8 cellular contexts compared by ENCODE assay signal in the genomic region with DNA sequence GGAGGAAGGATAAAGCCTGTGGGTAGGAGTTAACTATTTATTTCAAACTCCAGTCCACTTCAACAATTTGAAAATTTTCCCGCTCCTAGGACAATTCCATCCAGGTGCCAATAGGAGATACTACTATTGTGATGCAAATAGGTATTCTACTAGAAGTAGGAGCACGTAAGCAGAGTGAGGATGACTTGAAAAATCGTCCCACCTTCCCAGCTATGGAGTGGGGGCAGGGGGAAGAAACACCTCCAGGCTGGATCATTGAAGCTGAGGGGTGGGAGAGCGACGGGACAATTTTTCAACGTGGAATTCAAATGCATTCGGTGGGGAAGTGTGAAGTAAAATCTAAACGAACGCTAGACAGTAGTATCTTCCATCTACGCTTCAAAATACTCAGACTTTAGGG. TPM values are rescaled to one million over a fixed set of nuclear protein-coding genes. Genes with fewer than 3 reads are reported as not detected.
DNase-seq lines count a peak whose midpoint lies in the region; ATAC-seq and TF ChIP-seq lines count a peak whose summit lies in the region.

No MANE protein-coding gene starts in this region.

- peak overlapping the region; percentile 87 for H3K4me2 ChIP-seq in trophoblast cell (ENCODE audit: low read length)

- peak overlapping the region; percentile 94 for H4K8ac ChIP-seq in trophoblast cell (ENCODE audit: low read depth, low read length)

- H3K36me3 ChIP-seq in CD8-positive, alpha-beta memory T cell (ENCODE audit: insufficient read depth, low read length) = no peaks in the 10 kb centered on the region
- H3K36me3 ChIP-seq in RWPE2 (ENCODE audit: low read depth) (no peaks in the 10 kb centered on the region), trophoblast cell (ENCODE audit: control insufficient read depth in 1 of 2, insufficient read depth in 2 of 2, low read length in 2 of 2) (peaks cover under 1 to 3% of the 10 kb centered on the region in 2 experiments)

- peaks cover 10% of the 10 kb centered on the region for H3K79me2 ChIP-seq in trophoblast cell (ENCODE audit: control insufficient read depth, insufficient read depth, low read length, poor library complexity)

- TF ChIP-seq CTCF in RWPE2 (IDR thresholded peaks at IDR 0.05; ENCODE audit: poor library complexity, severe bottlenecking) (no peak), fibroblast of pulmonary artery (IDR thresholded peaks at IDR 0.05; ENCODE audit: low read length, missing control alignments) (no peak)

- ATAC-seq in RWPE2 (ENCODE audit: low read depth) (no peak), HG03354 (IDR thresholded peaks at IDR 0.05; ENCODE audit: poor library complexity, severe bottlenecking, unreplicated experiment) (no peak), HG03135 (IDR thresholded peaks at IDR 0.05; ENCODE audit: unreplicated experiment) (no peak)

- H3K36me3 Mint-ChIP-seq in CD8-positive, alpha-beta memory T cell = no peaks in the 10 kb centered on the region

- peak overlapping the region; percentile 95 for H3K14ac ChIP-seq in trophoblast cell (ENCODE audit: low read length)

- no peak overlapping the region for H3K18ac ChIP-seq in trophoblast cell (ENCODE audit: low read length)

- H2BK5ac ChIP-seq in trophoblast cell (ENCODE audit: low read depth, low read length, poor library complexity) = peak overlapping the region; percentile 78

- peak overlapping the region; percentile 95 for H4K91ac ChIP-seq in trophoblast cell (ENCODE audit: low read depth, low read length)

- no peaks in the 10 kb centered on the region for H3K4me1 ChIP-seq in CD8-positive, alpha-beta memory T cell (ENCODE audit: insufficient read depth, low read length)
- peaks cover 6% of the 10 kb centered on the region for H3K4me1 ChIP-seq in RWPE2 (ENCODE audit: insufficient read depth, poor library complexity, severe bottlenecking)
- peaks cover 3 to 7% of the 10 kb centered on the region in 2 experiments for H3K4me1 ChIP-seq in trophoblast cell (ENCODE audit: control insufficient read depth in 1 of 2, insufficient read depth in 2 of 2, low read length in 2 of 2)

- peaks cover 9 to 12% (median 11%) of the 10 kb centered on the region in 3 donors for H3K4me1 Mint-ChIP-seq in CD8-positive, alpha-beta memory T cell

- H3K4ac ChIP-seq in trophoblast cell (ENCODE audit: low read depth, low read length) = no peak overlapping the region

- WGBS in trophoblast cell (ENCODE audit: extremely low coverage, insufficient coverage, insufficient read length) = no CpG with 5 or more reads among the region's 10 CpGs

- H3K27ac Mint-ChIP-seq in CD8-positive, alpha-beta memory T cell = peak overlapping the region in 2 of 8 donors; percentile 5 to 87

- H3K27me3 ChIP-seq in CD8-positive, alpha-beta memory T cell (ENCODE audit: insufficient read depth, low read length, poor library complexity, severe bottlenecking) = no peaks in the 10 kb centered on the region
- H3K27me3 ChIP-seq in RWPE2 (ENCODE audit: insufficient read depth, poor library complexity, severe bottlenecking) = no peaks in the 10 kb centered on the region
- no peaks in the 10 kb centered on the region for H3K27me3 ChIP-seq in trophoblast cell (ENCODE audit: insufficient read depth, low read length)

- no peak for DNase-seq in CD8-positive, alpha-beta memory T cell
- DNase-seq in RWPE2 (ENCODE audit: low spot score) = no peak
- no peak for DNase-seq in fibroblast of pulmonary artery (ENCODE audit: low read depth)
- peak in 1 of 2 donors; percentile 6 for DNase-seq in trophoblast cell
- DNase-seq in KG1 (lab: John Stamatoyannopoulos, UW) = no peak
- no peak for DNase-seq in SIG-M5 (lab: John Stamatoyannopoulos, UW)

- peaks cover 0 to 10% (median 8%) of the 10 kb centered on the region in 5 donors for H3K9me3 Mint-ChIP-seq in CD8-positive, alpha-beta memory T cell

- H3K23ac ChIP-seq in trophoblast cell (ENCODE audit: low read length) = no peak overlapping the region

- no peak overlapping the region for H3K27ac ChIP-seq in CD8-positive, alpha-beta memory T cell (ENCODE audit: low read depth, low read length)
- H3K27ac ChIP-seq in RWPE2 (ENCODE audit: poor library complexity, severe bottlenecking) = no peak overlapping the region
- H3K27ac ChIP-seq in trophoblast cell (ENCODE audit: low read depth, low read length) = no peak overlapping the region

- peaks cover 13% of the 10 kb centered on the region for H3K79me1 ChIP-seq in trophoblast cell (ENCODE audit: low read length)

- H3K9me3 ChIP-seq in CD8-positive, alpha-beta memory T cell (ENCODE audit: low read length) = no peaks in the 10 kb centered on the region
- H3K9me3 ChIP-seq in RWPE2 (ENCODE audit: severe bottlenecking) (no peaks in the 10 kb centered on the region), trophoblast cell (ENCODE audit: insufficient read depth, low read depth, low read length) (no peaks in the 10 kb centered on the region)

- H2AFZ ChIP-seq in trophoblast cell (ENCODE audit: insufficient read depth, low read length, poor library complexity) = peak overlapping the region; percentile 99

- peak overlapping the region; percentile 89 for H2BK120ac ChIP-seq in trophoblast cell (ENCODE audit: insufficient read depth, low read length, poor library complexity)

- POLR2A ChIA-PET in CD8-positive, alpha-beta memory T cell (lab: Charles Lee) = no interaction called here

- H2BK12ac ChIP-seq in trophoblast cell (ENCODE audit: low read length) = peak overlapping the region; percentile 90

- H3K27me3 Mint-ChIP-seq in CD8-positive, alpha-beta memory T cell = peaks cover 15 to 31% of the 10 kb centered on the region in 2 donors

- H4K12ac ChIP-seq in trophoblast cell (ENCODE audit: low read depth, low read length) = peak overlapping the region; percentile 43

- H2AK5ac ChIP-seq in trophoblast cell (ENCODE audit: low read length) = no peak overlapping the region

- H3K4me3 ChIP-seq in CD8-positive, alpha-beta memory T cell (ENCODE audit: low read length) = no peak overlapping the region
- peak overlapping the region; percentile 82 for H3K4me3 ChIP-seq in RWPE2 (ENCODE audit: severe bottlenecking)
- H3K4me3 ChIP-seq in fibroblast of pulmonary artery (replicated peaks; ENCODE audit: low read depth, low read length) = peak overlapping the region; percentile 77
- H3K4me3 ChIP-seq in trophoblast cell (ENCODE audit: low read depth, low read length) = peak overlapping the region; percentile 91

- CTCF ChIA-PET in CD8-positive, alpha-beta memory T cell (lab: Charles Lee) = no interaction called here

- H3K9ac ChIP-seq in trophoblast cell (ENCODE audit: low read length) = no peak overlapping the region

- H3K4me3 Mint-ChIP-seq in CD8-positive, alpha-beta memory T cell = peak overlapping the region in 5 of 7 donors; percentile 24 to 81 (median 59)

RNA-seq across cellular contexts. Expression of gene ARHGAP42, which starts 0.6 kb away (rescaled TPM):
- total RNA-seq in CD8-positive, alpha-beta memory T cell = under 1 TPM; 0.09 to 0.18 TPM
- polyA plus RNA-seq in CD8-positive, alpha-beta memory T cell = 0.07 TPM
- polyA plus RNA-seq in trophoblast cell (2013) = 23.3 and 25.5 TPM in 2 replicates
